ENCODE assay signal across 15 cellular contexts in genomic region chr12:19978193-19978592, GRCh38.
DNase-seq lines count a peak whose midpoint lies in the region; ATAC-seq and TF ChIP-seq lines count a peak whose summit lies in the region.
"Had no signal": no experiment of that assay in that cellular context is flagged by ENCODE, and none has a peak within 500 bp of the region (broad histone marks: within the 10 kb centered on the region; RNA-seq: fewer than 3 reads in every experiment).

No MANE protein-coding gene starts in this region.

- H3K4me1 ChIP-seq in osteoblast (ENCODE audit: insufficient read depth, low read length) (peaks cover 4% of the 10 kb centered on the region), uterus (no peaks in the 10 kb centered on the region)
- H3K4me1 ChIP-seq: sigmoid colon, suprapubic skin had no signal

- no peaks in the 10 kb centered on the region for H3K27me3 ChIP-seq in osteoblast (ENCODE audit: insufficient read depth, low read length)
- no peaks in the 10 kb centered on the region for H3K27me3 ChIP-seq in uterus
- H3K27me3 ChIP-seq: sigmoid colon, suprapubic skin had no signal

- H3K4me2 ChIP-seq in osteoblast (ENCODE audit: insufficient read depth, low read length), result no peak overlapping the region
- H3K4me2 ChIP-seq: PC-9 had no signal

- DNase-seq in ELR (ENCODE audit: low read depth), result peak; percentile 46
- peak; percentile 71 for DNase-seq in NCI-H446 treated with DMSO at 0.1 percent for 48 hours (lab: John Stamatoyannopoulos, UW)
- DNase-seq in epidermal melanocyte (ENCODE audit: insufficient read length, low spot score), result peak; percentile 58
- peak; percentile 54 for DNase-seq in osteoblast (ENCODE audit: insufficient read length, low spot score, missing footprints)
- DNase-seq in uterus, result no peak
- DNase-seq: activated CD8-positive, alpha-beta memory T cell treated with anti-CD3 and anti-CD28 coated beads for 24 hours; activated naive CD4-positive, alpha-beta T cell treated with Interleukin-2 at 50 U/mL for 16 hours; DMS153; H9; Kasumi-1; PC-9; sigmoid colon had no signal

- no peak for TF ChIP-seq CTCF in osteoblast (IDR thresholded peaks at IDR 0.05; ENCODE audit: extremely low read depth, low read depth, low read length)
- TF ChIP-seq CTCF in uterus (IDR thresholded peaks at IDR 0.05), result no peak

- no peak for TF ChIP-seq POLR2A in uterus (IDR thresholded peaks at IDR 0.05)

- H3K4me3 ChIP-seq in osteoblast (ENCODE audit: insufficient read depth, low read length) (no peak overlapping the region), uterus (no peak overlapping the region)
- H3K4me3 ChIP-seq: PC-9, sigmoid colon, suprapubic skin had no signal

- H3K36me3 ChIP-seq in osteoblast (ENCODE audit: insufficient read depth, low read length) (no peaks in the 10 kb centered on the region), uterus (no peaks in the 10 kb centered on the region)
- H3K36me3 ChIP-seq: sigmoid colon, suprapubic skin had no signal

- H3K9me3 ChIP-seq in osteoblast (ENCODE audit: low read depth, low read length), result no peaks in the 10 kb centered on the region
- H3K9me3 ChIP-seq in uterus, result no peaks in the 10 kb centered on the region
- H3K9me3 ChIP-seq: sigmoid colon, suprapubic skin had no signal

- H3K79me2 ChIP-seq in osteoblast (ENCODE audit: insufficient read depth, low read length), result no peaks in the 10 kb centered on the region

- H3K27ac ChIP-seq in osteoblast (ENCODE audit: low read depth, low read length) (no peak overlapping the region), uterus (no peak overlapping the region)
- H3K27ac ChIP-seq: PC-9, sigmoid colon, suprapubic skin had no signal

- no peaks in the 10 kb centered on the region for H4K20me1 ChIP-seq in osteoblast (ENCODE audit: insufficient read depth, low read length)

- intact Hi-C loops in uterus (cut with DNase I; ENCODE audit: low total_unique reads), result no loop called here

- ATAC-seq in HG03280 (IDR thresholded peaks at IDR 0.05; ENCODE audit: unreplicated experiment) (no peak), GM18867 (IDR thresholded peaks at IDR 0.05; ENCODE audit: unreplicated experiment) (no peak)

- H2AFZ ChIP-seq in osteoblast (ENCODE audit: low read length), result no peak overlapping the region
- H2AFZ ChIP-seq: PC-9 had no signal

Comparison
In these comparisons a context has a peak if more than half of its experiments do, and no peak if none do; other contexts are left out.
1. DNase-seq: peak in ELR (single experiment), NCI-H446 treated with DMSO at 0.1 percent for 48 hours (single experiment), epidermal melanocyte (single experiment) and osteoblast (single experiment); none in uterus (0 of 2).